In genomic region chr22:37850801-37851200, GRCh38 we compare ENCODE assay signal across 12 cellular contexts. TPM values are rescaled to one million over a fixed set of nuclear protein-coding genes. Genes with fewer than 3 reads are reported as not detected.
DNase-seq lines count a peak whose midpoint lies in the region; ATAC-seq and TF ChIP-seq lines count a peak whose summit lies in the region.
"Had no signal": no experiment of that assay in that cellular context is flagged by ENCODE, and none has a peak within 500 bp of the region (broad histone marks: within the 10 kb centered on the region; RNA-seq: fewer than 3 reads in every experiment).

No MANE protein-coding gene starts in this region.

- H3K27ac Mint-ChIP-seq in activated T-cell treated with anti-CD3 and anti-CD28 coated beads, Interleukin-2, amount 50 U/mL, for 24 hours, result peak overlapping the region; percentile 73
- H3K27ac Mint-ChIP-seq in chondrocyte (ENCODE audit: unreplicated experiment), result peak overlapping the region; percentile 73

- H3K4me3 Mint-ChIP-seq in activated T-cell treated with anti-CD3 and anti-CD28 coated beads, Interleukin-2, amount 50 U/mL, for 24 hours, result peak overlapping the region; percentile 93
- H3K4me3 Mint-ChIP-seq in chondrocyte (ENCODE audit: unreplicated experiment), result peak overlapping the region; percentile 79

- no peak overlapping the region for H3K27ac ChIP-seq in OCI-LY7 (ENCODE audit: low read depth, low read length, poor library complexity, severe bottlenecking)
- H3K27ac ChIP-seq in smooth muscle cell (ENCODE audit: low read depth), result no peak overlapping the region

- H3K79me2 ChIP-seq in OCI-LY7 (ENCODE audit: insufficient read depth, low read depth, low read length) (peaks cover 49% of the 10 kb centered on the region), smooth muscle cell (ENCODE audit: low read depth) (peaks cover 52% of the 10 kb centered on the region)

- H3K27me3 Mint-ChIP-seq in activated T-cell treated with anti-CD3 and anti-CD28 coated beads, Interleukin-2, amount 50 U/mL, for 24 hours, result no peaks in the 10 kb centered on the region
- no peaks in the 10 kb centered on the region for H3K27me3 Mint-ChIP-seq in chondrocyte (ENCODE audit: low read depth)

- intact Hi-C loops in OCI-LY7 (cut with micrococcal nuclease; ENCODE audit: unreplicated experiment), result no loop called here

- no peaks in the 10 kb centered on the region for H4K20me1 ChIP-seq in OCI-LY7 (ENCODE audit: insufficient read depth, low read length)
- H4K20me1 ChIP-seq in smooth muscle cell (ENCODE audit: low read depth), result peaks cover 28% of the 10 kb centered on the region

- H3K9me2 ChIP-seq in OCI-LY7 (ENCODE audit: insufficient read depth, low read length), result no peaks in the 10 kb centered on the region

- H3K4me1 Mint-ChIP-seq in activated T-cell treated with anti-CD3 and anti-CD28 coated beads, Interleukin-2, amount 50 U/mL, for 24 hours (ENCODE audit: low read depth), result peaks cover 59% of the 10 kb centered on the region
- peaks cover 34% of the 10 kb centered on the region for H3K4me1 Mint-ChIP-seq in chondrocyte (ENCODE audit: low read depth)

- no peak for TF ChIP-seq CTCF in OCI-LY7 (conservative IDR thresholded peaks at IDR 0.05; ENCODE audit: low read length)
- TF ChIP-seq CTCF in chondrocyte (IDR thresholded peaks at IDR 0.05), result no peak
- no peak for TF ChIP-seq CTCF in smooth muscle cell (IDR thresholded peaks at IDR 0.05; ENCODE audit: borderline replicate concordance, insufficient read depth, poor library complexity, severe bottlenecking)

- H3K9me3 Mint-ChIP-seq in activated T-cell treated with anti-CD3 and anti-CD28 coated beads, Interleukin-2, amount 50 U/mL, for 24 hours, result no peaks in the 10 kb centered on the region
- no peaks in the 10 kb centered on the region for H3K9me3 Mint-ChIP-seq in chondrocyte (ENCODE audit: low read depth)

- no peaks in the 10 kb centered on the region for H3F3A ChIP-seq in smooth muscle cell (ENCODE audit: low read depth)

- no peaks in the 10 kb centered on the region for H3K9me3 ChIP-seq in OCI-LY7 (ENCODE audit: low read length)
- no peaks in the 10 kb centered on the region for H3K9me3 ChIP-seq in smooth muscle cell (replicated peaks; ENCODE audit: low read depth)

- CTCF ChIA-PET in OCI-LY7 (lab: Charles Lee; ENCODE audit: unreplicated experiment), result no interaction called here

- ATAC-seq in GM21576 (IDR thresholded peaks at IDR 0.05; ENCODE audit: unreplicated experiment) (no peak), HG03175 (IDR thresholded peaks at IDR 0.05; ENCODE audit: unreplicated experiment) (no peak)

- H3K36me3 ChIP-seq in OCI-LY7 (ENCODE audit: insufficient read depth, low read length) (peaks cover 53% of the 10 kb centered on the region), smooth muscle cell (ENCODE audit: low read depth) (peaks cover 8% of the 10 kb centered on the region)

- H2AFZ ChIP-seq in OCI-LY7 (ENCODE audit: low read length) (no peak overlapping the region), smooth muscle cell (ENCODE audit: low read depth) (no peak overlapping the region)

- no peak for DNase-seq in activated T-cell treated with anti-CD3 and anti-CD28 coated beads, Interleukin-2, amount 50 U/mL, for 24 hours
- DNase-seq in activated T-cell treated with anti-CD3 and anti-CD28 coated beads, Interleukin-2, amount 50 U/mL, for 1 hour, result no peak
- DNase-seq in OCI-LY7 (ENCODE audit: low spot score) (no peak), chondrocyte (ENCODE audit: low spot score) (no peak), smooth muscle cell (lab: John Stamatoyannopoulos, UW; ENCODE audit: unreplicated experiment) (no peak), amniotic stem cell (lab: John Stamatoyannopoulos, UW) (no peak)
- DNase-seq: EL, NCI-H1417 treated with DMSO at 0.1 percent for 48 hours had no signal

- TSS peak; percentile 60 for BruUV-seq in OCI-LY7 (replicated peaks; lab: Mats Ljungman, UMichigan)

- H3K4me2 ChIP-seq in OCI-LY7 (ENCODE audit: low read length) (peak overlapping the region; percentile 79), smooth muscle cell (peak overlapping the region; percentile 44)

- H3K9ac ChIP-seq in smooth muscle cell (ENCODE audit: low read depth), result no peak overlapping the region

- H3K4me3 ChIP-seq in OCI-LY7 (ENCODE audit: low read depth, low read length, poor library complexity, severe bottlenecking), result peak overlapping the region; percentile 96
- H3K4me3 ChIP-seq in smooth muscle cell, result no peak overlapping the region

- POLR2A ChIA-PET in OCI-LY7 (lab: Charles Lee), result no interaction called here

- no peaks in the 10 kb centered on the region for H3K27me3 ChIP-seq in smooth muscle cell (ENCODE audit: low read depth)

- H3K4me1 ChIP-seq in OCI-LY7 (ENCODE audit: insufficient read depth, low read length, poor library complexity, severe bottlenecking) (peaks cover 25% of the 10 kb centered on the region), smooth muscle cell (ENCODE audit: low read depth) (peaks cover 11% of the 10 kb centered on the region)

- 88% methylated on average over 4 of the region's 4 CpGs for WGBS in smooth muscle cell (ENCODE audit: low lambda C conversion rate)

- H3K36me3 Mint-ChIP-seq in activated T-cell treated with anti-CD3 and anti-CD28 coated beads, Interleukin-2, amount 50 U/mL, for 24 hours (ENCODE audit: low read depth), result peaks cover 81% of the 10 kb centered on the region
- H3K36me3 Mint-ChIP-seq in chondrocyte (ENCODE audit: low read depth), result peaks cover 29% of the 10 kb centered on the region

RNA-seq across cellular contexts. Expression of gene EIF3L, which starts 1.6 kb away (rescaled TPM):
- total RNA-seq in OCI-LY7 (2014; rRNA removed; shearing (Covaris generic)), result 443 and 503 TPM in 2 replicates
- total RNA-seq in OCI-LY7 (2022), result 596 and 649 TPM in 2 replicates
- total RNA-seq in chondrocyte, result 312 to 325 TPM (median 323 TPM) in 3 replicates
- total RNA-seq in smooth muscle cell, result 264 and 274 TPM in 2 replicates
- 165 and 182 TPM in 2 replicates for polyA plus RNA-seq in smooth muscle cell

RNA-seq across cellular contexts. Expression of gene ANKRD54, which starts 6.7 kb away (rescaled TPM):
- 21.0 and 25.4 TPM in 2 replicates for total RNA-seq in OCI-LY7 (2014; rRNA removed; shearing (Covaris generic))
- total RNA-seq in OCI-LY7 (2022) (31.7 and 31.8 TPM in 2 replicates), chondrocyte (17.6 to 17.8 TPM (median 17.7 TPM) in 3 replicates), smooth muscle cell (24.5 and 26.6 TPM in 2 replicates)
- polyA plus RNA-seq in smooth muscle cell, result 22.2 and 26.2 TPM in 2 replicates

RNA-seq across cellular contexts. Expression of gene GALR3, which starts 27.6 kb away (rescaled TPM):
- not detected in 2 replicates for total RNA-seq in OCI-LY7 (2014; rRNA removed; shearing (Covaris generic))
- total RNA-seq in OCI-LY7 (2022) (not detected in 2 replicates), chondrocyte (0.37 to 0.41 TPM in 2 of 3 replicates, not detected in the other), smooth muscle cell (not detected in 2 replicates)
- polyA plus RNA-seq in smooth muscle cell, result 0.26 TPM in 1 of 2 replicates, not detected in the other
- total RNA-seq: omental fat pad; T-helper 2 cell treated with Interferon-gamma antibody and Interleukin-4, amounts not matched to agents 100 ng/mL and 5 ng/mL, for 36 hours had no signal

RNA-seq across cellular contexts. Expression of gene GCAT, which starts 43.1 kb away (rescaled TPM):
- total RNA-seq in OCI-LY7 (2014; rRNA removed; shearing (Covaris generic)), result 14.6 and 20.6 TPM in 2 replicates
- total RNA-seq in OCI-LY7 (2022) (17.3 and 21.6 TPM in 2 replicates), chondrocyte (23.1 to 24.8 TPM (median 23.6 TPM) in 3 replicates), smooth muscle cell (10.8 and 13.5 TPM in 2 replicates)
- polyA plus RNA-seq in smooth muscle cell, result 21.2 and 30.6 TPM in 2 replicates

RNA-seq across cellular contexts. Expression of gene MICALL1, which starts 55.3 kb away (rescaled TPM):
- total RNA-seq in OCI-LY7 (2014; rRNA removed; shearing (Covaris generic)), result 18.3 and 18.5 TPM in 2 replicates
- total RNA-seq in OCI-LY7 (2022) (25.7 and 32.1 TPM in 2 replicates), chondrocyte (50.3 to 65.5 TPM (median 58.6 TPM) in 3 replicates), smooth muscle cell (15.2 and 24.9 TPM in 2 replicates)
- 8.7 and 17.1 TPM in 2 replicates for polyA plus RNA-seq in smooth muscle cell
